In the genomic region with DNA sequence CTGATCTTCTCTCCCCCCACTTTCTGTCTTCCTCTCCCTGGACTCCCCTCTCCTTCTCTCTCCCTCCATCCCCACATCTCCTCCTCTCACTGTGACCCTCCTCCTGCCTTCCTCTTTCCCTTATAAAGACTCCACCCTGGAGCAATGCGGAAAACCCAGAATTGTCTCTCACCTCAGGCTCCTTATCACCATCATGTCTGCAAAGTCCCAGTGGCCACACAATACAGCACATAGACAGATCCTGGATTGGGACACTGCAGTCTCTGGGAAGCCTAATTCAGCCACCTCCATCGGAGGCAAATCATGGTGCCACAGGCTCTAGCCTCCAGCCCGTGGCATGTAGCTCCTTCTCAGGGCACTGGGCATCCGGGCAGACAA, we compare ENCODE assay signal across 19 cellular contexts. TPM values are rescaled to one million over a fixed set of nuclear protein-coding genes. Genes with fewer than 3 reads are reported as not detected.
DNase-seq lines count a peak whose midpoint lies in the region; ATAC-seq and TF ChIP-seq lines count a peak whose summit lies in the region.
"Had no signal": no experiment of that assay in that cellular context is flagged by ENCODE, and none has a peak within 500 bp of the region (broad histone marks: within the 10 kb centered on the region; RNA-seq: fewer than 3 reads in every experiment).

No MANE protein-coding gene starts in this region.

- peaks cover 26% of the 10 kb centered on the region for H3K4me1 ChIP-seq in CD8-positive, alpha-beta T cell (ENCODE audit: insufficient read depth, low read length)
- peaks cover 12 to 30% of the 10 kb centered on the region in 2 donors for H3K4me1 ChIP-seq in naive thymus-derived CD4-positive, alpha-beta T cell (ENCODE audit: control insufficient read depth in 2 of 2, insufficient read depth in 2 of 2, low read length in 2 of 2)

- DNase-seq in activated CD4-positive, alpha-beta T cell treated with anti-CD3 and anti-CD28 coated beads, Interleukin-2, amount 10 ng/mL, durations not matched to agents 7 days and 5 days, result no peak
- no peak for DNase-seq in activated CD4-positive, alpha-beta T cell treated with anti-CD3 and anti-CD28 coated beads, Interleukin-2, amount 50 U/mL, for 4 hours
- no peak for DNase-seq in CD8-positive, alpha-beta T cell
- DNase-seq in activated T-helper 1 cell treated with anti-CD3 and anti-CD28 coated beads, Interleukin-12 subunit alpha, Interleukin-12 subunit beta, Interleukin-2, Interleukin-4 antibody, amounts not matched to agents 30 ng/mL and 10 ng/mL and 1 ng/mL, durations not matched to agents 14 hours and 24 hours and 36 hours (ENCODE audit: low spot score), result no peak
- DNase-seq in naive thymus-derived CD4-positive, alpha-beta T cell, result no peak
- DNase-seq in effector CD8-positive, alpha-beta T cell (lab: John Stamatoyannopoulos, UW), result no peak
- DNase-seq: activated effector memory CD4-positive, alpha-beta T cell treated with Interleukin-2 at 50 U/mL for 16 hours; NCI-H1694; occipital lobe; stimulated activated naive CD4-positive, alpha-beta T cell treated with Interleukin-2 at 50 U/mL for 16 hours had no signal

- no peaks in the 10 kb centered on the region for H3K9me3 ChIP-seq in CD8-positive, alpha-beta T cell (ENCODE audit: low read length)
- no peaks in the 10 kb centered on the region for H3K9me3 ChIP-seq in naive thymus-derived CD4-positive, alpha-beta T cell (ENCODE audit: control insufficient read depth in 2 of 3, low read length in 3 of 3)
- H3K9me3 ChIP-seq: MG63 had no signal

- H3K36me3 ChIP-seq in CD8-positive, alpha-beta T cell (ENCODE audit: insufficient read depth, low read length), result no peaks in the 10 kb centered on the region
- no peaks in the 10 kb centered on the region for H3K36me3 ChIP-seq in naive thymus-derived CD4-positive, alpha-beta T cell (ENCODE audit: control insufficient read depth in 2 of 3, insufficient read depth in 3 of 3, low read length in 3 of 3)
- H3K36me3 ChIP-seq: MG63 had no signal

- POLR2A ChIA-PET in activated CD4-positive, alpha-beta T cell treated with anti-CD3 and anti-CD28 coated beads, Interleukin-2, amount 10 ng/mL, durations not matched to agents 7 days and 5 days (lab: Charles Lee), result no interaction called here
- POLR2A ChIA-PET in CD8-positive, alpha-beta T cell (lab: Charles Lee), result interaction anchor here (1.0 kb wide), 1 partner anchor 57 kb away, joined by 3 read pairs; no protein-coding TSS in a partner anchor
- POLR2A ChIA-PET in naive thymus-derived CD4-positive, alpha-beta T cell (lab: Charles Lee), result interaction anchor here (0.7 kb wide), 1 partner anchor 9 kb away, joined by 5 read pairs; no protein-coding TSS in a partner anchor

- H3K4me1 Mint-ChIP-seq in activated CD4-positive, alpha-beta T cell treated with anti-CD3 and anti-CD28 coated beads, Interleukin-2, amount 10 ng/mL, durations not matched to agents 7 days and 5 days, result peaks cover 51% of the 10 kb centered on the region
- H3K4me1 Mint-ChIP-seq in CD8-positive, alpha-beta T cell (ENCODE audit: low read depth), result peaks cover 26% of the 10 kb centered on the region
- peaks cover 32% of the 10 kb centered on the region for H3K4me1 Mint-ChIP-seq in activated T-helper 1 cell treated with anti-CD3 and anti-CD28 coated beads, Interleukin-12 subunit alpha, Interleukin-12 subunit beta, Interleukin-2, Interleukin-4 antibody, amounts not matched to agents 30 ng/mL and 10 ng/mL and 1 ng/mL, durations not matched to agents 14 hours and 24 hours and 36 hours (ENCODE audit: low read depth)
- H3K4me1 Mint-ChIP-seq in naive thymus-derived CD4-positive, alpha-beta T cell, result peaks cover 19 to 73% (median 49%) of the 10 kb centered on the region in 7 donors

- CTCF ChIA-PET in activated CD4-positive, alpha-beta T cell treated with anti-CD3 and anti-CD28 coated beads, Interleukin-2, amount 10 ng/mL, durations not matched to agents 7 days and 5 days (lab: Charles Lee), result interaction anchor here (0.5 to 0.9 kb wide), 2 partner anchors 218 to 232 kb away, joined by 3 read pairs; no protein-coding TSS in a partner anchor
- CTCF ChIA-PET in CD8-positive, alpha-beta T cell (lab: Charles Lee), result interaction anchor here (1.0 to 1.4 kb wide), 3 partner anchors 25 to 63 kb away, joined by 3 to 4 read pairs (median 3); no protein-coding TSS in a partner anchor
- CTCF ChIA-PET in naive thymus-derived CD4-positive, alpha-beta T cell (lab: Charles Lee), result interaction anchor here (1.4 to 2.0 kb wide), 2 partner anchors 13 to 271 kb away, joined by 4 to 5 read pairs; no protein-coding TSS in a partner anchor

- peaks cover 20% of the 10 kb centered on the region for H3K27me3 Mint-ChIP-seq in activated CD4-positive, alpha-beta T cell treated with anti-CD3 and anti-CD28 coated beads, Interleukin-2, amount 10 ng/mL, durations not matched to agents 7 days and 5 days
- peaks cover 19% of the 10 kb centered on the region for H3K27me3 Mint-ChIP-seq in CD8-positive, alpha-beta T cell (ENCODE audit: low read depth)
- peaks cover 17% of the 10 kb centered on the region for H3K27me3 Mint-ChIP-seq in activated T-helper 1 cell treated with anti-CD3 and anti-CD28 coated beads, Interleukin-12 subunit alpha, Interleukin-12 subunit beta, Interleukin-2, Interleukin-4 antibody, amounts not matched to agents 30 ng/mL and 10 ng/mL and 1 ng/mL, durations not matched to agents 14 hours and 24 hours and 36 hours (ENCODE audit: insufficient read depth)
- peaks cover 0 to 21% (median 5%) of the 10 kb centered on the region in 5 donors for H3K27me3 Mint-ChIP-seq in naive thymus-derived CD4-positive, alpha-beta T cell

- no peak overlapping the region for H3K4me3 ChIP-seq in CD8-positive, alpha-beta T cell (ENCODE audit: low read depth, low read length)
- no peak overlapping the region for H3K4me3 ChIP-seq in naive thymus-derived CD4-positive, alpha-beta T cell (ENCODE audit: low read length)
- H3K4me3 ChIP-seq: GM23248, MG63 had no signal

- no peak overlapping the region for H3K27ac Mint-ChIP-seq in activated CD4-positive, alpha-beta T cell treated with anti-CD3 and anti-CD28 coated beads, Interleukin-2, amount 10 ng/mL, durations not matched to agents 7 days and 5 days
- H3K27ac Mint-ChIP-seq in CD8-positive, alpha-beta T cell, result no peak overlapping the region
- no peak overlapping the region for H3K27ac Mint-ChIP-seq in activated T-helper 1 cell treated with anti-CD3 and anti-CD28 coated beads, Interleukin-12 subunit alpha, Interleukin-12 subunit beta, Interleukin-2, Interleukin-4 antibody, amounts not matched to agents 30 ng/mL and 10 ng/mL and 1 ng/mL, durations not matched to agents 14 hours and 24 hours and 36 hours
- peak overlapping the region in 4 of 9 donors; percentile 14 to 50 (median 26) for H3K27ac Mint-ChIP-seq in naive thymus-derived CD4-positive, alpha-beta T cell

- H3K27ac ChIP-seq in CD8-positive, alpha-beta T cell (ENCODE audit: low read depth, low read length), result no peak overlapping the region
- H3K27ac ChIP-seq in naive thymus-derived CD4-positive, alpha-beta T cell (ENCODE audit: low read depth, low read length), result no peak overlapping the region
- H3K27ac ChIP-seq: GM23248 had no signal

- intact Hi-C loops in CD8-positive, alpha-beta T cell (cut with DNase I, micrococcal nuclease), result loop anchor here in 1 of 2 experiments (5.0 kb wide), 1 partner anchor 270 kb away; a partner anchor contains a TSS
- intact Hi-C loops in activated T-helper 1 cell treated with anti-CD3 and anti-CD28 coated beads, Interleukin-12 subunit alpha, Interleukin-12 subunit beta, Interleukin-2, Interleukin-4 antibody, amounts not matched to agents 30 ng/mL and 10 ng/mL and 1 ng/mL, durations not matched to agents 14 hours and 24 hours and 36 hours (cut with micrococcal nuclease), result loop anchor here (10.0 kb wide), 1 partner anchor 273 kb away; a partner anchor contains a TSS
- intact Hi-C loops in naive thymus-derived CD4-positive, alpha-beta T cell (cut with micrococcal nuclease), result loop anchor here in 1 of 2 donors (1.0 to 10.0 kb wide), 3 partner anchors 64 to 537 kb away; a partner anchor contains a TSS

- H3K4me3 Mint-ChIP-seq in activated CD4-positive, alpha-beta T cell treated with anti-CD3 and anti-CD28 coated beads, Interleukin-2, amount 10 ng/mL, durations not matched to agents 7 days and 5 days, result peak overlapping the region; percentile 45
- H3K4me3 Mint-ChIP-seq in CD8-positive, alpha-beta T cell, result peak overlapping the region; percentile 66
- peak overlapping the region; percentile 68 for H3K4me3 Mint-ChIP-seq in activated T-helper 1 cell treated with anti-CD3 and anti-CD28 coated beads, Interleukin-12 subunit alpha, Interleukin-12 subunit beta, Interleukin-2, Interleukin-4 antibody, amounts not matched to agents 30 ng/mL and 10 ng/mL and 1 ng/mL, durations not matched to agents 14 hours and 24 hours and 36 hours
- H3K4me3 Mint-ChIP-seq in naive thymus-derived CD4-positive, alpha-beta T cell, result peak overlapping the region; percentile 19 to 91 (median 84)

- no peak for TF ChIP-seq CTCF in CD8-positive, alpha-beta T cell (IDR thresholded peaks at IDR 0.05)

- peaks cover 5% of the 10 kb centered on the region for H3K27me3 ChIP-seq in CD8-positive, alpha-beta T cell (ENCODE audit: insufficient read depth, low read length)
- no peaks in the 10 kb centered on the region for H3K27me3 ChIP-seq in naive thymus-derived CD4-positive, alpha-beta T cell (ENCODE audit: control insufficient read depth in 2 of 2, insufficient read depth in 2 of 2, low read length in 2 of 2)

- no peak for ATAC-seq in CD8-positive, alpha-beta T cell
- no peak for ATAC-seq in naive thymus-derived CD4-positive, alpha-beta T cell
- ATAC-seq in GM19328 (IDR thresholded peaks at IDR 0.05; ENCODE audit: unreplicated experiment), result no peak
- no peak for ATAC-seq in GM21737 (IDR thresholded peaks at IDR 0.05; ENCODE audit: unreplicated experiment)

- no peaks in the 10 kb centered on the region for H3K9me3 Mint-ChIP-seq in activated CD4-positive, alpha-beta T cell treated with anti-CD3 and anti-CD28 coated beads, Interleukin-2, amount 10 ng/mL, durations not matched to agents 7 days and 5 days
- no peaks in the 10 kb centered on the region for H3K9me3 Mint-ChIP-seq in CD8-positive, alpha-beta T cell
- H3K9me3 Mint-ChIP-seq in activated T-helper 1 cell treated with anti-CD3 and anti-CD28 coated beads, Interleukin-12 subunit alpha, Interleukin-12 subunit beta, Interleukin-2, Interleukin-4 antibody, amounts not matched to agents 30 ng/mL and 10 ng/mL and 1 ng/mL, durations not matched to agents 14 hours and 24 hours and 36 hours, result no peaks in the 10 kb centered on the region
- H3K9me3 Mint-ChIP-seq in naive thymus-derived CD4-positive, alpha-beta T cell, result no peaks in the 10 kb centered on the region

- H3K36me3 Mint-ChIP-seq in activated CD4-positive, alpha-beta T cell treated with anti-CD3 and anti-CD28 coated beads, Interleukin-2, amount 10 ng/mL, durations not matched to agents 7 days and 5 days (ENCODE audit: low read depth), result no peaks in the 10 kb centered on the region
- H3K36me3 Mint-ChIP-seq in CD8-positive, alpha-beta T cell, result no peaks in the 10 kb centered on the region
- H3K36me3 Mint-ChIP-seq in activated T-helper 1 cell treated with anti-CD3 and anti-CD28 coated beads, Interleukin-12 subunit alpha, Interleukin-12 subunit beta, Interleukin-2, Interleukin-4 antibody, amounts not matched to agents 30 ng/mL and 10 ng/mL and 1 ng/mL, durations not matched to agents 14 hours and 24 hours and 36 hours (ENCODE audit: low read depth), result no peaks in the 10 kb centered on the region
- no peaks in the 10 kb centered on the region for H3K36me3 Mint-ChIP-seq in naive thymus-derived CD4-positive, alpha-beta T cell

RNA-seq across cellular contexts. Expression of a gene that starts 2.7 kb away (rescaled TPM):
- total RNA-seq in activated CD4-positive, alpha-beta T cell treated with anti-CD3 and anti-CD28 coated beads, Interleukin-2, amount 10 ng/mL, durations not matched to agents 7 days and 5 days, result under 1 TPM in 1 of 2 experiments, not detected in 1; 0.30 TPM
- total RNA-seq in CD8-positive, alpha-beta T cell, result not detected
- total RNA-seq in activated T-helper 1 cell treated with anti-CD3 and anti-CD28 coated beads, Interleukin-12 subunit alpha, Interleukin-12 subunit beta, Interleukin-2, Interleukin-4 antibody, amounts not matched to agents 30 ng/mL and 10 ng/mL and 1 ng/mL, durations not matched to agents 14 hours and 24 hours and 36 hours, result 0.26 and 0.42 TPM in 2 replicates
- 1 to 10 TPM in 1 of 5 experiments, under 1 TPM in 4; 0.15 to 1.1 (median 0.40) TPM for total RNA-seq in naive thymus-derived CD4-positive, alpha-beta T cell
- polyA plus RNA-seq in naive thymus-derived CD4-positive, alpha-beta T cell, result 1 to 10 TPM in 1 of 2 donors, under 1 TPM in 1; 0.27 to 3.9 TPM
- total RNA-seq: endothelial cell of umbilical vein, GM23248, mesenteric fat pad, PC-3, sciatic nerve had no signal
- polyA plus RNA-seq: endothelial cell of umbilical vein, GM23248 had no signal

RNA-seq across cellular contexts. Expression of a gene that starts 43.0 kb away (rescaled TPM):
- not detected for total RNA-seq in activated CD4-positive, alpha-beta T cell treated with anti-CD3 and anti-CD28 coated beads, Interleukin-2, amount 10 ng/mL, durations not matched to agents 7 days and 5 days
- total RNA-seq in CD8-positive, alpha-beta T cell, result not detected
- not detected in 2 replicates for total RNA-seq in activated T-helper 1 cell treated with anti-CD3 and anti-CD28 coated beads, Interleukin-12 subunit alpha, Interleukin-12 subunit beta, Interleukin-2, Interleukin-4 antibody, amounts not matched to agents 30 ng/mL and 10 ng/mL and 1 ng/mL, durations not matched to agents 14 hours and 24 hours and 36 hours
- not detected for total RNA-seq in naive thymus-derived CD4-positive, alpha-beta T cell
- not detected for polyA plus RNA-seq in naive thymus-derived CD4-positive, alpha-beta T cell
- total RNA-seq: endothelial cell of umbilical vein, GM23248, mesenteric fat pad, occipital lobe, PC-3, sciatic nerve, SK-MEL-5 had no signal
- polyA plus RNA-seq: endothelial cell of umbilical vein, GM23248 had no signal

RNA-seq across cellular contexts. Expression of a gene that starts 53.0 kb away (rescaled TPM):
- total RNA-seq in activated CD4-positive, alpha-beta T cell treated with anti-CD3 and anti-CD28 coated beads, Interleukin-2, amount 10 ng/mL, durations not matched to agents 7 days and 5 days, result not detected
- not detected for total RNA-seq in CD8-positive, alpha-beta T cell
- total RNA-seq in activated T-helper 1 cell treated with anti-CD3 and anti-CD28 coated beads, Interleukin-12 subunit alpha, Interleukin-12 subunit beta, Interleukin-2, Interleukin-4 antibody, amounts not matched to agents 30 ng/mL and 10 ng/mL and 1 ng/mL, durations not matched to agents 14 hours and 24 hours and 36 hours, result not detected in 2 replicates
- total RNA-seq in naive thymus-derived CD4-positive, alpha-beta T cell, result not detected
- not detected for polyA plus RNA-seq in naive thymus-derived CD4-positive, alpha-beta T cell
- total RNA-seq: GM23248, occipital lobe, PC-3 had no signal
- polyA plus RNA-seq: GM23248 had no signal
